Comparison of ENCODE assay signal across 20 cellular contexts in the genomic region with DNA sequence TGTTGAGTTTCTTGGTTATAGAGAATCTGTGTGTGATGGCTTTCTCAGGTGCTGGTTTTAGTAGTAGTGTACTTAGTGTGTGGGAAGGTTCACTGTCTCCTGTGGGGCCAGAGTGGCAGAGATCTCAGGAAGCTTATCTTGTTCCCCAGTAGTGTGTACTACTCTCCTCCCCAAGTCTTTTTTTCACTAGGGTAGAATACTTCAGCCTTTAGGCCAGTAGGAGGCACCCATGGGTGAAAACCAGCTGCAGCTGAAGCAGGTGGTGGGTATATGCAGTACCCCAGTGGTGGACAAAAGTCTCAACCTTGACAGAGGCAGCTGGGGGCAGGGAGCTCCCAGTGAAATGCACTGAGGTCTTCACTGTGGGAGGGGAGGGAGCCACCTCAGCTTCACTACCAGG.
DNase-seq lines count a peak whose midpoint lies in the region; FAIRE-seq and TF ChIP-seq lines count a peak whose summit lies in the region.
"Had no signal": no experiment of that assay in that cellular context is flagged by ENCODE, and none has a peak within 500 bp of the region (broad histone marks: within the 10 kb centered on the region; RNA-seq: fewer than 3 reads in every experiment).

No MANE protein-coding gene starts in this region.

- no peak for FAIRE-seq in small intestine (lab: Jason Lieb, UNC)
- FAIRE-seq: GM12891, GM19239 had no signal

- no peaks in the 10 kb centered on the region for H3K4me1 ChIP-seq in H9 (ENCODE audit: insufficient read depth, low read length)
- H3K4me1 ChIP-seq in neuronal stem cell (ENCODE audit: control insufficient read depth in 2 of 2, insufficient read depth in 1 of 2, low read depth in 1 of 2, low read length in 2 of 2), result no peaks in the 10 kb centered on the region
- H3K4me1 ChIP-seq in stomach, result no peaks in the 10 kb centered on the region
- H3K4me1 ChIP-seq in small intestine (ENCODE audit: control insufficient read depth in 2 of 2, insufficient read depth in 1 of 2, low read depth in 1 of 2, low read length in 1 of 2), result no peaks in the 10 kb centered on the region

- no peaks in the 10 kb centered on the region for H3K9me3 ChIP-seq in H9 (ENCODE audit: control insufficient read depth, low read depth, low read length)
- H3K9me3 ChIP-seq in neuronal stem cell (replicated peaks in 1 of 2; ENCODE audit: control insufficient read depth in 2 of 2, insufficient read depth in 1 of 2, low read depth in 1 of 2, low read length in 2 of 2), result peaks cover 0 to 2% of the 10 kb centered on the region in 2 donors
- H3K9me3 ChIP-seq in stomach, result no peaks in the 10 kb centered on the region
- no peaks in the 10 kb centered on the region for H3K9me3 ChIP-seq in small intestine (ENCODE audit: control insufficient read depth, low read depth)

- H3K79me1 ChIP-seq in H9 (ENCODE audit: insufficient read depth, low read depth, low read length, poor library complexity, severe bottlenecking) (no peaks in the 10 kb centered on the region), neuronal stem cell (ENCODE audit: low read depth, low read length) (no peaks in the 10 kb centered on the region)

- peaks cover 8 to 14% (median 11%) of the 10 kb centered on the region in 3 experiments; a peak in 6 of 7 replicates for H3K36me3 Mint-ChIP-seq in H9 (ENCODE audit: insufficient read depth in 1 of 3, low read depth in 3 of 3)
- peaks cover 6% of the 10 kb centered on the region for H3K36me3 Mint-ChIP-seq in chondrocyte (ENCODE audit: low read depth)

- H3K27ac Mint-ChIP-seq in H9 (no peak overlapping the region), chondrocyte (ENCODE audit: unreplicated experiment) (no peak overlapping the region)
- H3K27ac Mint-ChIP-seq: CD4-positive, alpha-beta T cell had no signal

- H4K8ac ChIP-seq in H9 (replicated peaks; ENCODE audit: insufficient read length, low read depth, low read length) (no peak overlapping the region), neuronal stem cell (ENCODE audit: low read depth, low read length) (peak overlapping the region; percentile 74)

- no peak overlapping the region for H3T11ph ChIP-seq in H9 (ENCODE audit: low read length)

- no peaks in the 10 kb centered on the region for H3K27me3 ChIP-seq in H9 (ENCODE audit: insufficient read depth, low read length)
- no peaks in the 10 kb centered on the region for H3K27me3 ChIP-seq in neuronal stem cell (ENCODE audit: control insufficient read depth in 3 of 3, insufficient read depth in 3 of 3, low read depth in 1 of 3, low read length in 3 of 3)
- no peaks in the 10 kb centered on the region for H3K27me3 ChIP-seq in stomach
- H3K27me3 ChIP-seq in small intestine (ENCODE audit: control insufficient read depth in 2 of 2, insufficient read depth in 2 of 2, low read length in 2 of 2), result no peaks in the 10 kb centered on the region

- H3K27ac ChIP-seq in H9 (ENCODE audit: insufficient read length, low read depth, low read length) (no peak overlapping the region), neuronal stem cell (replicated peaks; ENCODE audit: low read length) (no peak overlapping the region), stomach (no peak overlapping the region), small intestine (ENCODE audit: low read depth in 1 of 2, low read length in 1 of 2) (no peak overlapping the region)

- H2BK15ac ChIP-seq in H9 (ENCODE audit: low read depth, low read length) (no peak overlapping the region), neuronal stem cell (ENCODE audit: low read length) (peak overlapping the region; percentile 73)

- H2BK120ac ChIP-seq in H9 (ENCODE audit: low read depth, low read length, poor library complexity, severe bottlenecking) (no peak overlapping the region), neuronal stem cell (ENCODE audit: low read depth, low read length) (no peak overlapping the region)

- no peak for TF ChIP-seq EP300 in stomach (IDR thresholded peaks at IDR 0.05)

- TF ChIP-seq POLR2A in stomach (IDR thresholded peaks at IDR 0.05), result no peak

- H3K14ac ChIP-seq in H9 (ENCODE audit: insufficient read depth, low read length), result no peak overlapping the region
- peak overlapping the region; percentile 4 for H3K14ac ChIP-seq in neuronal stem cell (ENCODE audit: low read length)

- peaks cover 6 to 15% of the 10 kb centered on the region in 2 experiments; a peak in 3 of 4 replicates for H3K4me1 Mint-ChIP-seq in H9
- peaks cover 10% of the 10 kb centered on the region for H3K4me1 Mint-ChIP-seq in chondrocyte (ENCODE audit: low read depth)

- H4K20me1 ChIP-seq in H9 (ENCODE audit: control insufficient read depth, insufficient read depth, insufficient read length), result no peaks in the 10 kb centered on the region

- intact Hi-C loops in stomach (cut with DNase I; ENCODE audit: low total_unique reads), result no loop called here

- no peaks in the 10 kb centered on the region; a peak in 1 of 5 replicates for H3K9me3 Mint-ChIP-seq in H9
- peaks cover 11% of the 10 kb centered on the region for H3K9me3 Mint-ChIP-seq in chondrocyte (ENCODE audit: low read depth)

- H3K23ac ChIP-seq in H9 (ENCODE audit: insufficient read length, low read depth, low read length), result no peak overlapping the region
- no peak overlapping the region for H3K23ac ChIP-seq in neuronal stem cell (ENCODE audit: low read depth, low read length, poor library complexity)

- H3K4me3 ChIP-seq in neuronal stem cell (ENCODE audit: low read length in 2 of 2) (no peak overlapping the region), stomach (no peak overlapping the region), small intestine (ENCODE audit: low read depth in 1 of 2, low read length in 2 of 2) (no peak overlapping the region)

- H3K4me2 ChIP-seq in H9 (ENCODE audit: insufficient read depth, insufficient read length, low read length), result no peak overlapping the region
- H3K4me2 ChIP-seq in neuronal stem cell (ENCODE audit: insufficient read depth, low read length, poor library complexity, severe bottlenecking), result no peak overlapping the region

- DNase-seq in CMK (ENCODE audit: low read depth) (peak; percentile 11), H9 (no peak), chondrocyte (ENCODE audit: low spot score) (no peak), neuronal stem cell (ENCODE audit: low spot score) (no peak), stomach (no peak), HuH-7.5 (ENCODE audit: low spot score) (no peak), small intestine (no peak)
- DNase-seq: Calu3; CD4-positive, alpha-beta T cell; DMS53; HCEC 1CT; MV-4-11; NCI-H1417; NCI-H1930; NCI-H2171 treated with DMSO at 0.1 percent for 48 hours; NCI-H446 treated with DMSO at 0.1 percent for 48 hours; PC-3; SW 1271 had no signal

- H2BK20ac ChIP-seq in H9 (ENCODE audit: low read depth, low read length, poor library complexity, severe bottlenecking), result no peak overlapping the region

- H2BK12ac ChIP-seq in H9 (ENCODE audit: insufficient read length, low read depth, low read length), result no peak overlapping the region
- H2BK12ac ChIP-seq in neuronal stem cell (ENCODE audit: low read length), result no peak overlapping the region

- H4K5ac ChIP-seq in H9 (ENCODE audit: insufficient read length, low read depth, low read length), result no peak overlapping the region

- H4K91ac ChIP-seq in H9 (ENCODE audit: insufficient read length, low read depth, low read length) (no peak overlapping the region), neuronal stem cell (ENCODE audit: low read depth, low read length, poor library complexity) (no peak overlapping the region)

- H3K4ac ChIP-seq in H9 (ENCODE audit: low read depth, low read length) (no peak overlapping the region), neuronal stem cell (ENCODE audit: low read length) (no peak overlapping the region)

- H3K9ac ChIP-seq in H9 (ENCODE audit: extremely low read depth, insufficient read length, low read length) (no peak overlapping the region), neuronal stem cell (ENCODE audit: low read depth, low read length, poor library complexity) (no peak overlapping the region)

- no peaks in the 10 kb centered on the region for H3K79me2 ChIP-seq in H9 (ENCODE audit: insufficient read depth, low read length)

- H3K23me2 ChIP-seq in H9 (ENCODE audit: insufficient read length, low read depth, low read length, poor library complexity, severe bottlenecking), result no peaks in the 10 kb centered on the region

- no peak overlapping the region for H2BK5ac ChIP-seq in H9 (ENCODE audit: insufficient read length, low read length)
- H2BK5ac ChIP-seq in neuronal stem cell (ENCODE audit: low read length), result no peak overlapping the region

- H3K56ac ChIP-seq in H9 (ENCODE audit: insufficient read length, low read depth, low read length), result no peak overlapping the region

- no peaks in the 10 kb centered on the region for H3K27me3 Mint-ChIP-seq in H9 (ENCODE audit: low read depth)
- no peaks in the 10 kb centered on the region for H3K27me3 Mint-ChIP-seq in chondrocyte (ENCODE audit: low read depth)
- H3K27me3 Mint-ChIP-seq: CD4-positive, alpha-beta T cell had no signal

- H3K4me3 Mint-ChIP-seq in H9, result no peak overlapping the region
- H3K4me3 Mint-ChIP-seq in chondrocyte (ENCODE audit: unreplicated experiment), result no peak overlapping the region
- H3K4me3 Mint-ChIP-seq: CD4-positive, alpha-beta T cell had no signal

- peaks cover 0 to 2% of the 10 kb centered on the region in 2 donors for H3K36me3 ChIP-seq in neuronal stem cell (replicated peaks in 1 of 2; ENCODE audit: control insufficient read depth in 2 of 2, insufficient read depth in 2 of 2, low read length in 2 of 2)
- peaks cover 0 to 33% (median 9%) of the 10 kb centered on the region in 4 donors for H3K36me3 ChIP-seq in stomach
- peaks cover 0 to 5% of the 10 kb centered on the region in 2 donors for H3K36me3 ChIP-seq in small intestine (ENCODE audit: control insufficient read depth in 2 of 2, insufficient read depth in 2 of 2, low read length in 2 of 2)

- H3K18ac ChIP-seq in H9 (ENCODE audit: insufficient read length, low read depth, low read length) (no peak overlapping the region), neuronal stem cell (ENCODE audit: low read length) (no peak overlapping the region)

- H2AK5ac ChIP-seq in H9 (ENCODE audit: insufficient read length, low read length), result no peak overlapping the region
- H2AK5ac ChIP-seq in neuronal stem cell (ENCODE audit: low read depth, low read length), result no peak overlapping the region

- H2AFZ ChIP-seq in H9 (ENCODE audit: low read length), result no peak overlapping the region
- no peak overlapping the region for H2AFZ ChIP-seq in neuronal stem cell (ENCODE audit: low read length)

- TF ChIP-seq CTCF in H9 (conservative IDR thresholded peaks at IDR 0.05) (peak; percentile 47; the same call in 2 of the 3 replicates), chondrocyte (IDR thresholded peaks at IDR 0.05) (peak; percentile 16), stomach (IDR thresholded peaks at IDR 0.05) (no peak)

Comparison
In these comparisons a context has a peak if more than half of its experiments do, and no peak if none do; other contexts are left out.
1. CTCF ChIP-seq: peak in H9 (single experiment) and chondrocyte (single experiment); none in stomach (0 of 7).